In the genomic region with DNA sequence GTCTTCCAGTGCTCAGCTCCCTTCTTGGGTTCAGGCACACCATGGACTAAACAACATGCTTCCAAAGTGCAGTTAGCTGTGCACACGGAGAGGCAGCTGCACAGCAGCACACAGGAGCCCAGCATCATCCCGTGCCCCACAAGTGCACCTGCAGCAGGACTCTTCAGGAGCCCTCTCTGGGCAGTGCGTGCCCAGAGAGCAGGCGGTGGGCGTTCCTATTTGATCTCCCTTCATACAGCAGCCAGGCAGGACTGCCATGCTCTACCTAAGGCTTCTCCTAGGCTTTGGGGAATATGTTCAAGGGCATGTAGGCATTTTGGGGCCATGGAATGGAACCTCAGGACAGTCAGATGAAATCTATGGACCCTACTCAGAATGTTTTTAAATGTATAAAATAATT, we compare ENCODE assay signal across 35 cellular contexts. TPM values are rescaled to one million over a fixed set of nuclear protein-coding genes. Genes with fewer than 3 reads are reported as not detected.
"Had no signal": no experiment of that assay in that cellular context is flagged by ENCODE, and none has a peak within 500 bp of the region (broad histone marks: within the 10 kb centered on the region; RNA-seq: fewer than 3 reads in every experiment).

No MANE protein-coding gene starts in this region.

- H3K4me3 Mint-ChIP-seq: activated naive CD4-positive, alpha-beta T cell treated with anti-CD3 and anti-CD28 coated beads for 36 hours; activated T-cell treated with anti-CD3 and anti-CD28 coated beads, Interleukin-2, amount 50 U/mL, for 4 hours; activated T-helper 1 cell treated with anti-CD3 and anti-CD28 coated beads, Interleukin-12 subunit alpha, Interleukin-12 subunit beta, Interleukin-2, Interleukin-4 antibody, amounts not matched to agents 30 ng/mL and 10 ng/mL and 1 ng/mL, durations not matched to agents 14 hours and 24 hours and 36 hours; IgD-negative memory B cell had no signal

- H3K27ac Mint-ChIP-seq: activated naive CD4-positive, alpha-beta T cell treated with anti-CD3 and anti-CD28 coated beads for 36 hours; activated naive CD4-positive, alpha-beta T cell treated with anti-CD3 and anti-CD28 coated beads, Interleukin-2, amount 50 U/mL, for 72 hours; activated T-helper 1 cell treated with anti-CD3 and anti-CD28 coated beads, Interleukin-12 subunit alpha, Interleukin-12 subunit beta, Interleukin-2, Interleukin-4 antibody, amounts not matched to agents 30 ng/mL and 10 ng/mL and 1 ng/mL, durations not matched to agents 14 hours and 24 hours and 36 hours; IgD-negative memory B cell had no signal

- DNase-seq: activated CD4-positive, alpha-beta T cell treated with anti-CD3 and anti-CD28 coated beads for 1 hour; activated CD4-positive, alpha-beta T cell treated with anti-CD3 and anti-CD28 coated beads for 48 hours; activated CD4-positive, alpha-beta T cell treated with anti-CD3 and anti-CD28 coated beads, Interleukin-2, amount 50 U/mL, for 4 hours; activated CD4-positive, CD25-positive, alpha-beta regulatory T cell; activated CD8-positive, alpha-beta memory T cell treated with anti-CD3 and anti-CD28 coated beads, Interleukin-2, amount 50 U/mL, for 4 hours; activated gamma-delta T cell treated with Interleukin-2 at 50 U/mL for 16 hours; activated naive CD4-positive, alpha-beta T cell treated with anti-CD3 and anti-CD28 coated beads for 36 hours; activated T-cell treated with anti-CD3 and anti-CD28 coated beads for 4 hours; activated T-cell treated with anti-CD3 and anti-CD28 coated beads, Interleukin-2, amount 50 U/mL, for 4 hours; body of pancreas; Karpas-422; KBM-7; NCI-H1105; NCI-H1417 treated with DMSO at 0.1 percent for 48 hours; NCI-H187 treated with DMSO at 0.1 percent for 48 hours; NCI-H2081 treated with DMSO at 0.1 percent for 48 hours; NCI-H2171; NCI-H2227 treated with DMSO at 0.1 percent for 48 hours; NCI-H446; NCI-H510A treated with DMSO at 0.1 percent for 48 hours; NCI-H526 treated with DMSO at 0.1 percent for 48 hours; SHP77; SJCRH30; T1000; WERI-Rb-1 had no signal

- H3K9me3 Mint-ChIP-seq: activated naive CD4-positive, alpha-beta T cell treated with anti-CD3 and anti-CD28 coated beads for 36 hours; activated naive CD4-positive, alpha-beta T cell treated with anti-CD3 and anti-CD28 coated beads, Interleukin-2, amount 50 U/mL, for 72 hours; activated T-cell treated with anti-CD3 and anti-CD28 coated beads, Interleukin-2, amount 50 U/mL, for 4 hours; activated T-helper 1 cell treated with anti-CD3 and anti-CD28 coated beads, Interleukin-12 subunit alpha, Interleukin-12 subunit beta, Interleukin-2, Interleukin-4 antibody, amounts not matched to agents 30 ng/mL and 10 ng/mL and 1 ng/mL, durations not matched to agents 14 hours and 24 hours and 36 hours had no signal

- H3K27me3 ChIP-seq: adrenal gland, body of pancreas, breast epithelium had no signal

- H3K4me1 ChIP-seq: adrenal gland, body of pancreas, breast epithelium, SJCRH30 had no signal

- ATAC-seq: activated naive CD4-positive, alpha-beta T cell treated with anti-CD3 and anti-CD28 coated beads, Interleukin-2, amount 50 U/mL, for 72 hours; activated T-cell treated with anti-CD3 and anti-CD28 coated beads, Interleukin-2, amount 50 U/mL, for 4 hours; body of pancreas; Panc1 had no signal

- H3K4me1 Mint-ChIP-seq: IgD-negative memory B cell had no signal

- H3K36me3 ChIP-seq: adrenal gland, breast epithelium, SJCRH30 had no signal

- H3K27ac ChIP-seq: adrenal gland, body of pancreas, breast epithelium, SJCRH30, SK-N-MC had no signal

- H3K4me3 ChIP-seq: adrenal gland, body of pancreas, breast epithelium, SJCRH30, SK-N-MC had no signal

- H3K36me3 Mint-ChIP-seq: activated naive CD4-positive, alpha-beta T cell treated with anti-CD3 and anti-CD28 coated beads, Interleukin-2, amount 50 U/mL, for 72 hours; IgD-negative memory B cell had no signal

- H3K9me3 ChIP-seq: adrenal gland, body of pancreas, breast epithelium, SJCRH30 had no signal

RNA-seq across cellular contexts. Expression of gene ANO2, which starts 35.5 kb away (rescaled TPM):
- total RNA-seq: activated naive CD4-positive, alpha-beta T cell treated with anti-CD3 and anti-CD28 coated beads for 36 hours; activated naive CD4-positive, alpha-beta T cell treated with anti-CD3 and anti-CD28 coated beads, Interleukin-2, amount 50 U/mL, for 72 hours; activated T-cell treated with anti-CD3 and anti-CD28 coated beads, Interleukin-2, amount 50 U/mL, for 4 hours; activated T-helper 1 cell treated with anti-CD3 and anti-CD28 coated beads, Interleukin-12 subunit alpha, Interleukin-12 subunit beta, Interleukin-2, Interleukin-4 antibody, amounts not matched to agents 30 ng/mL and 10 ng/mL and 1 ng/mL, durations not matched to agents 14 hours and 24 hours and 36 hours; MCF 10A; T-helper 1 cell treated with Interleukin-12 subunit alpha and Interleukin-12 subunit beta and Interleukin-4 antibody, amounts not matched to agents 30 ng/mL and 1 ng/mL, for 36 hours; T-helper 2 cell treated with Interferon-gamma antibody and Interleukin-4, amounts not matched to agents 100 ng/mL and 5 ng/mL, for 36 hours had no signal
